9 cellular contexts compared by ENCODE assay signal in the genomic region with DNA sequence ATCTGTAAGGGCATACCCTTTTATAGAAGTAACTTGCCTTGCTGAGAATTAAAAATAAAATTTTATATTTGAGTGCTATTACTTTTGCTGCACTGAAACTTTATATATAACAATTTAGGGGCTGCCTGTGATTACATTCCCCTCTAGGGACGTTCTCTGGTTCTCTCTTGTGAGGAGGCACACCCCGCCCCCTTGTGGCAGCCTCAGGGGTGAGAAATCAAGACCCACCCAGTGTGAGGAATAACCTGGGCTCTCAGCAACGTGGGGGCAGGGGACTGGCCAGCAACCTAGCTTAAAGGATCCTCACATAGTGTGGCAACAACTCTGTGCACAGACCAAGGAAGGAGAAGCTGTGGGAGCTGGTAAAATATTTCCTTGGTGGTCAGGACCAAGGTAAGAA. TPM values are rescaled to one million over a fixed set of nuclear protein-coding genes. Genes with fewer than 3 reads are reported as not detected.
DNase-seq lines count a peak whose midpoint lies in the region; ATAC-seq and TF ChIP-seq lines count a peak whose summit lies in the region.
"Had no signal": no experiment of that assay in that cellular context is flagged by ENCODE, and none has a peak within 500 bp of the region (broad histone marks: within the 10 kb centered on the region; RNA-seq: fewer than 3 reads in every experiment).

No MANE protein-coding gene starts in this region.

- no peak overlapping the region for H4K91ac ChIP-seq in IMR-90 (ENCODE audit: insufficient read depth, low read depth, low read length)

- no peak overlapping the region for H3K56ac ChIP-seq in IMR-90 (ENCODE audit: extremely low read depth, insufficient read depth, low read length)

- no peak overlapping the region for H2BK15ac ChIP-seq in IMR-90 (ENCODE audit: low read depth, low read length)

- no peaks in the 10 kb centered on the region for H3K9me1 ChIP-seq in IMR-90 (ENCODE audit: insufficient read depth, low read length)

- POLR2A ChIA-PET in IMR-90 (lab: Charles Lee; ENCODE audit: unreplicated experiment): no interaction called here

- H3K4me2 ChIP-seq in IMR-90 (ENCODE audit: low read depth, low read length): no peak overlapping the region

- no peak overlapping the region for H2BK120ac ChIP-seq in IMR-90 (ENCODE audit: low read depth, low read length)

- no CpG with 5 or more reads among the region's 3 CpGs for WGBS in IMR-90 (ENCODE audit: extremely low coverage in 2 of 2, insufficient read length in 1 of 2), 2 experiments

- dilution Hi-C loops in IMR-90 (cut with HindIII; ENCODE audit: low sequenced_read_pairs, unreplicated experiment): no loop called here

- ATAC-seq in IMR-90 (ENCODE audit: low read depth): no peak
- no peak for ATAC-seq in GM19351 (IDR thresholded peaks at IDR 0.05; ENCODE audit: unreplicated experiment)

- H3K4me1 ChIP-seq in IMR-90 (ENCODE audit: control insufficient read depth, insufficient read depth, low read length): no peaks in the 10 kb centered on the region
- no peaks in the 10 kb centered on the region for H3K4me1 ChIP-seq in left ventricle myocardium inferior

- H2BK5ac ChIP-seq in IMR-90 (ENCODE audit: low read depth, low read length, poor library complexity, severe bottlenecking): no peak overlapping the region

- no peak for DNase-seq in IMR-90
- DNase-seq in activated CD4-positive, alpha-beta T cell treated with anti-CD3 and anti-CD28 coated beads, Interleukin-2, amount 50 U/mL, for 4 hours: peak; percentile 22 to 31
- peak; percentile 16 for DNase-seq in left ventricle myocardium inferior
- no peak for DNase-seq in NCI-H526 treated with DMSO at 0.1 percent for 48 hours (lab: John Stamatoyannopoulos, UW)
- DNase-seq in effector CD8-positive, alpha-beta T cell (lab: John Stamatoyannopoulos, UW): no peak
- DNase-seq in dorsolateral prefrontal cortex: no peak

- H4K8ac ChIP-seq in IMR-90 (ENCODE audit: low read depth in 2 of 2, low read length in 2 of 2): no peak overlapping the region

- no peaks in the 10 kb centered on the region for H4K20me1 ChIP-seq in IMR-90 (ENCODE audit: insufficient read depth, low read length)

- H3K4ac ChIP-seq in IMR-90 (ENCODE audit: low read depth, low read length): no peak overlapping the region

- H3K9ac ChIP-seq in IMR-90 (ENCODE audit: low read depth, low read length): no peak overlapping the region

- H3K18ac ChIP-seq in IMR-90 (ENCODE audit: low read depth, low read length): no peak overlapping the region

- intact Hi-C loops in IMR-90 (cut with micrococcal nuclease): no loop called here
- intact Hi-C loops in left ventricle myocardium inferior (cut with micrococcal nuclease): no loop called here
- intact Hi-C loops in dorsolateral prefrontal cortex (cut with DNase I): no loop called here

- H3K23ac ChIP-seq in IMR-90 (ENCODE audit: low read depth, low read length): no peak overlapping the region

- in situ Hi-C loops in IMR-90 (cut with MboI; ENCODE audit: low sequenced_read_pairs): loop anchor here (25.0 kb wide), 1 partner anchor 113 kb away; a partner anchor contains a TSS

- no peak overlapping the region for H2BK20ac ChIP-seq in IMR-90 (ENCODE audit: low read depth, low read length)

- no peak overlapping the region for H4K5ac ChIP-seq in IMR-90 (ENCODE audit: low read depth, low read length)

- no peaks in the 10 kb centered on the region for H3K9me3 ChIP-seq in IMR-90 (ENCODE audit: control insufficient read depth, insufficient read depth, low read length)
- H3K9me3 ChIP-seq in left ventricle myocardium inferior (replicated peaks): no peaks in the 10 kb centered on the region

- H2AK9ac ChIP-seq in IMR-90 (replicated peaks; ENCODE audit: low read depth, low read length, poor library complexity): no peak overlapping the region

- H3K14ac ChIP-seq in IMR-90 (replicated peaks; ENCODE audit: low read depth, low read length): no peak overlapping the region

- H3K27me3 ChIP-seq in IMR-90 (ENCODE audit: control insufficient read depth, insufficient read depth, low read length) (no peaks in the 10 kb centered on the region), left ventricle myocardium inferior (ENCODE audit: low read depth) (peaks cover 8% of the 10 kb centered on the region), dorsolateral prefrontal cortex (peaks cover 0 to 67% (median 31%) of the 10 kb centered on the region in 45 donors)

- TF ChIP-seq CTCF in C4-2B (conservative IDR thresholded peaks at IDR 0.05): peak; percentile 65
- peak; percentile 20; the same call in 1 of the 2 replicates for TF ChIP-seq CTCF in IMR-90 (conservative IDR thresholded peaks at IDR 0.05; ENCODE audit: low read depth, low read length)
- peak; percentile 42 for TF ChIP-seq CTCF in left ventricle myocardium inferior (IDR thresholded peaks at IDR 0.05; ENCODE audit: borderline replicate concordance)
- peak in 17 of 56 donors; percentile 7 to 40 (median 16) for TF ChIP-seq CTCF in dorsolateral prefrontal cortex (IDR thresholded peaks at IDR 0.05 in 54 of 56, conservative IDR thresholded peaks at IDR 0.05 in 2 of 56; ENCODE audit: low read depth in 1 of 56, partially characterized antibody in 56 of 56)

- H3K27ac ChIP-seq in C4-2B (no peak overlapping the region), IMR-90 (ENCODE audit: insufficient read depth, low read length) (no peak overlapping the region), left ventricle myocardium inferior (replicated peaks) (no peak overlapping the region), dorsolateral prefrontal cortex (no peak overlapping the region)
- H3K27ac ChIP-seq: HL-60 had no signal

- no peak overlapping the region for H2AFZ ChIP-seq in IMR-90 (replicated peaks; ENCODE audit: low read length, poor library complexity)

- H3K4me3 ChIP-seq in IMR-90 (ENCODE audit: insufficient read depth, low read depth, low read length): no peak overlapping the region
- no peak overlapping the region for H3K4me3 ChIP-seq in left ventricle myocardium inferior
- no peak overlapping the region for H3K4me3 ChIP-seq in dorsolateral prefrontal cortex

- H3K36me3 ChIP-seq in IMR-90 (ENCODE audit: control insufficient read depth, insufficient read depth, low read length) (no peaks in the 10 kb centered on the region), left ventricle myocardium inferior (no peaks in the 10 kb centered on the region)

- no peaks in the 10 kb centered on the region for H3K79me1 ChIP-seq in IMR-90 (ENCODE audit: low read depth in 1 of 2, low read length in 2 of 2)

- CTCF ChIA-PET in IMR-90 (lab: Yijun Ruan, JAX): no interaction called here

- BruUV-seq in IMR-90 (replicated peaks; lab: Mats Ljungman, UMichigan): no TSS peak

- H2AK5ac ChIP-seq in IMR-90 (ENCODE audit: low read depth, low read length): no peak overlapping the region

- TF ChIP-seq POLR2A in IMR-90 (IDR thresholded peaks at IDR 0.05; ENCODE audit: low read depth, low read length): no peak

- TF ChIP-seq RAD21 in IMR-90 (IDR thresholded peaks at IDR 0.05; ENCODE audit: low read length): no peak

TF ChIP-seq in IMR-90, 13 proteins besides CTCF, POLR2A, EP300 and RAD21:
- TF ChIP-seq, protein P1, sequence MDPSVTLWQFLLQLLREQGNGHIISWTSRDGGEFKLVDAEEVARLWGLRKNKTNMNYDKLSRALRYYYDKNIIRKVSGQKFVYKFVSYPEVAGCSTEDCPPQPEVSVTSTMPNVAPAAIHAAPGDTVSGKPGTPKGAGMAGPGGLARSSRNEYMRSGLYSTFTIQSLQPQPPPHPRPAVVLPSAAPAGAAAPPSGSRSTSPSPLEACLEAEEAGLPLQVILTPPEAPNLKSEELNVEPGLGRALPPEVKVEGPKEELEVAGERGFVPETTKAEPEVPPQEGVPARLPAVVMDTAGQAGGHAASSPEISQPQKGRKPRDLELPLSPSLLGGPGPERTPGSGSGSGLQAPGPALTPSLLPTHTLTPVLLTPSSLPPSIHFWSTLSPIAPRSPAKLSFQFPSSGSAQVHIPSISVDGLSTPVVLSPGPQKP (IDR thresholded peaks at IDR 0.05; ENCODE audit: borderline replicate concordance, low read depth, low read length): no peak
- TF ChIP-seq MAFK (IDR thresholded peaks at IDR 0.05; ENCODE audit: low read depth, low read length) (no peak), CEBPB (IDR thresholded peaks at IDR 0.05; ENCODE audit: low read depth, low read length) (no peak), MAZ (IDR thresholded peaks at IDR 0.05; ENCODE audit: borderline replicate concordance, low read depth, low read length) (no peak), CHD1 (IDR thresholded peaks at IDR 0.05; ENCODE audit: low read depth, low read length) (no peak), SMC3 (IDR thresholded peaks at IDR 0.05; ENCODE audit: low read depth, low read length) (no peak), MXI1 (IDR thresholded peaks at IDR 0.05; ENCODE audit: borderline replicate concordance, low read depth, low read length) (no peak), RCOR1 (IDR thresholded peaks at IDR 0.05; ENCODE audit: insufficient replicate concordance, low read length) (no peak), FOS (IDR thresholded peaks at IDR 0.05; ENCODE audit: low read depth, low read length) (no peak), RFX5 (IDR thresholded peaks at IDR 0.05; ENCODE audit: low read depth, low read length) (no peak)
- TF ChIP-seq, protein P2, sequence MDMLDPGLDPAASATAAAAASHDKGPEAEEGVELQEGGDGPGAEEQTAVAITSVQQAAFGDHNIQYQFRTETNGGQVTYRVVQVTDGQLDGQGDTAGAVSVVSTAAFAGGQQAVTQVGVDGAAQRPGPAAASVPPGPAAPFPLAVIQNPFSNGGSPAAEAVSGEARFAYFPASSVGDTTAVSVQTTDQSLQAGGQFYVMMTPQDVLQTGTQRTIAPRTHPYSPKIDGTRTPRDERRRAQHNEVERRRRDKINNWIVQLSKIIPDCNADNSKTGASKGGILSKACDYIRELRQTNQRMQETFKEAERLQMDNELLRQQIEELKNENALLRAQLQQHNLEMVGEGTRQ (IDR thresholded peaks at IDR 0.05; ENCODE audit: low read depth, low read length): no peak

RNA-seq across cellular contexts. Expression of a gene that starts 43.7 kb away (rescaled TPM):
- total RNA-seq in IMR-90 (2012; rRNA removed) (not detected in 2 replicates), left ventricle myocardium inferior (not detected), dorsolateral prefrontal cortex (not detected)
- not detected in 2 replicates for polyA plus RNA-seq in IMR-90 (2012; rRNA removed)
- not detected in 2 replicates for polyA plus RNA-seq in IMR-90 (2012; cell fraction: cytosol; rRNA removed)
- polyA plus RNA-seq in IMR-90 (2012; cell fraction: nucleus; rRNA removed; ENCODE audit: low replicate concordance): not detected in 2 replicates

RNA-seq across cellular contexts. Expression of a gene that starts 51.6 kb away (rescaled TPM):
- total RNA-seq in IMR-90 (2012; rRNA removed) (under 0.01 and 0.18 TPM in 2 replicates), left ventricle myocardium inferior (3.0 TPM), dorsolateral prefrontal cortex (10 to 100 TPM in 16 of 120 experiments, 1 to 10 TPM in 104; 3.3 to 14.0 (median 7.2) TPM)
- polyA plus RNA-seq in IMR-90 (2012; rRNA removed): 0.20 and 0.36 TPM in 2 replicates
- polyA plus RNA-seq in IMR-90 (2012; cell fraction: cytosol; rRNA removed): 0.08 and 0.29 TPM in 2 replicates
- 0.83 and 0.95 TPM in 2 replicates for polyA plus RNA-seq in IMR-90 (2012; cell fraction: nucleus; rRNA removed; ENCODE audit: low replicate concordance)

RNA-seq across cellular contexts. Expression of a gene that starts 55.6 kb away (rescaled TPM):
- total RNA-seq in IMR-90 (2012; rRNA removed) (not detected in 2 replicates), left ventricle myocardium inferior (not detected), dorsolateral prefrontal cortex (not detected)
- polyA plus RNA-seq in IMR-90 (2012; rRNA removed): not detected in 2 replicates
- polyA plus RNA-seq in IMR-90 (2012; cell fraction: cytosol; rRNA removed): not detected in 2 replicates
- not detected in 2 replicates for polyA plus RNA-seq in IMR-90 (2012; cell fraction: nucleus; rRNA removed; ENCODE audit: low replicate concordance)

Comparison
In these comparisons a context has a peak if more than half of its experiments do, and no peak if none do; other contexts are left out.
1. DNase-seq: peak in activated CD4-positive, alpha-beta T cell treated with anti-CD3 and anti-CD28 coated beads, Interleukin-2, amount 50 U/mL, for 4 hours (2 of 2) and left ventricle myocardium inferior (single experiment); none in IMR-90 (single experiment), NCI-H526 treated with DMSO at 0.1 percent for 48 hours (single experiment), effector CD8-positive, alpha-beta T cell (single experiment) and dorsolateral prefrontal cortex (0 of 10).